Comparison of ENCODE assay signal across 7 cellular contexts in genomic region chr9:121288874-121289553, GRCh38. TPM values are rescaled to one million over a fixed set of nuclear protein-coding genes. Genes with fewer than 3 reads are reported as not detected.
DNase-seq lines count a peak whose midpoint lies in the region; ATAC-seq and TF ChIP-seq lines count a peak whose summit lies in the region.

No MANE protein-coding gene starts in this region.

- DNase-seq in NCI-H2227 treated with DMSO at 0.1 percent for 48 hours (lab: John Stamatoyannopoulos, UW) (peak; percentile 60), dorsolateral prefrontal cortex (peak in 8 of 10 donors; percentile 46 to 82 (median 75)), medulla oblongata (ENCODE audit: extremely low spot score) (peak; percentile 84), upper lobe of right lung (peak; percentile 76), NCI-H748 (lab: John Stamatoyannopoulos, UW; ENCODE audit: unreplicated experiment) (no peak), NCI-H1105 (lab: John Stamatoyannopoulos, UW) (no peak)

- intact Hi-C loops in dorsolateral prefrontal cortex (cut with DNase I), result no loop called here
- intact Hi-C loops in upper lobe of right lung (cut with DNase I), result no loop called here

- no peaks in the 10 kb centered on the region for H3K9me3 ChIP-seq in upper lobe of right lung

- peaks cover 10% of the 10 kb centered on the region for H3K36me3 ChIP-seq in upper lobe of right lung

- H3K27ac ChIP-seq in dorsolateral prefrontal cortex (peak overlapping the region; percentile 91 to 100 (median 99)), upper lobe of right lung (peak overlapping the region; percentile 94)

- peak in 3 of 56 donors; percentile 4 to 9 (median 6) for TF ChIP-seq CTCF in dorsolateral prefrontal cortex (IDR thresholded peaks at IDR 0.05 in 54 of 56, conservative IDR thresholded peaks at IDR 0.05 in 2 of 56; ENCODE audit: low read depth in 1 of 56, partially characterized antibody in 56 of 56)
- no peak for TF ChIP-seq CTCF in upper lobe of right lung (IDR thresholded peaks at IDR 0.05)

- H3K4me1 ChIP-seq in upper lobe of right lung, result peaks cover 74% of the 10 kb centered on the region

- ATAC-seq in upper lobe of right lung, result peak; percentile 76
- ATAC-seq in GM21576 (IDR thresholded peaks at IDR 0.05; ENCODE audit: unreplicated experiment), result no peak

- H3K4me3 ChIP-seq in dorsolateral prefrontal cortex (peak overlapping the region in 34 of 59 donors; percentile 0 to 40 (median 22)), upper lobe of right lung (peak overlapping the region; percentile 15)

- H3K27me3 ChIP-seq in dorsolateral prefrontal cortex, result no peaks in the 10 kb centered on the region
- no peaks in the 10 kb centered on the region for H3K27me3 ChIP-seq in upper lobe of right lung

RNA-seq across cellular contexts. Expression of gene GSN, which starts 21.1 kb away (rescaled TPM):
- total RNA-seq in dorsolateral prefrontal cortex, result 100 to 1,000 TPM in 119 of 120 experiments, 10 to 100 TPM in 1; 88.2 to 740 (median 233) TPM
- 464 TPM for total RNA-seq in upper lobe of right lung

Comparison
In these comparisons a context has a peak if more than half of its experiments do, and no peak if none do; other contexts are left out.
1. DNase-seq: peak in NCI-H2227 treated with DMSO at 0.1 percent for 48 hours (single experiment), dorsolateral prefrontal cortex (8 of 10), medulla oblongata (single experiment) and upper lobe of right lung (single experiment); none in NCI-H748 (single experiment) and NCI-H1105 (single experiment).